ENCODE assay signal across 2 cellular contexts in the genomic region with DNA sequence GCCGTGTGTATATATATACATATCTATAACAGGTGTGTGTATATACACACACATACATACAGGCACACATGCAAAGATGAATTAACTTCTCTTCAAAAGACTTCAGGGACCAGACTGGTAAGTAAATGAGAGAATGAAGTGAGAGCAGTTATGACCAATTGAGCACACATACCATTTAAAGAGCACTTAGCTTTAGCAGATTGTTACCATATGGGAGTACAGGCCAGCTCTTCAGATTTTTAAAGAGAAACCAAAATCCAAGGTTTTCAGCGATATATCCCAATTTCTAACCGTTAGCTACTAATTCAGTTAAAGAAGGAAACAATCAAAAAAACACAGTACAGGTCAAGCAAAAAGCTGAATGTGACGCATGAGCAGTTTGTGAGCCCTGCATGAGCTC.
TF ChIP-seq lines count a peak whose summit lies in the region.

No MANE protein-coding gene starts in this region.

TF ChIP-seq in SK-N-SH, 30 proteins besides CTCF, POLR2A, EP300 and RAD21:
- no peak for TF ChIP-seq RCOR1 (IDR thresholded peaks at IDR 0.05; ENCODE audit: low read length)

TF ChIP-seq in SK-N-SH treated with all-trans-retinoic acid at 6 μM for 48 hours, 23 proteins besides CTCF, POLR2A, EP300 and RAD21:
- TF ChIP-seq, protein P1, sequence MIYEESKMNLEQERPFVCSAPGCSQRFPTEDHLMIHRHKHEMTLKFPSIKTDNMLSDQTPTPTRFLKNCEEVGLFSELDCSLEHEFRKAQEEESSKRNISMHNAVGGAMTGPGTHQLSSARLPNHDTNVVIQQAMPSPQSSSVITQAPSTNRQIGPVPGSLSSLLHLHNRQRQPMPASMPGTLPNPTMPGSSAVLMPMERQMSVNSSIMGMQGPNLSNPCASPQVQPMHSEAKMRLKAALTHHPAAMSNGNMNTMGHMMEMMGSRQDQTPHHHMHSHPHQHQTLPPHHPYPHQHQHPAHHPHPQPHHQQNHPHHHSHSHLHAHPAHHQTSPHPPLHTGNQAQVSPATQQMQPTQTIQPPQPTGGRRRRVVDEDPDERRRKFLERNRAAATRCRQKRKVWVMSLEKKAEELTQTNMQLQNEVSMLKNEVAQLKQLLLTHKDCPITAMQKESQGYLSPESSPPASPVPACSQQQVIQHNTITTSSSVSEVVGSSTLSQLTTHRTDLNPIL (CRISPR knock-in tag; IDR thresholded peaks at IDR 0.05; ENCODE audit: low read depth), result no peak
- TF ChIP-seq CSDC2 (CRISPR knock-in tag; IDR thresholded peaks at IDR 0.05) (no peak), RARB (CRISPR knock-in tag; IDR thresholded peaks at IDR 0.05) (no peak), ZFP30 (CRISPR knock-in tag; IDR thresholded peaks at IDR 0.05) (no peak), GLIS3 (CRISPR knock-in tag; IDR thresholded peaks at IDR 0.05) (no peak), OSR1 (CRISPR knock-in tag; IDR thresholded peaks at IDR 0.05) (no peak), TCF4 (CRISPR knock-in tag; IDR thresholded peaks at IDR 0.05; ENCODE audit: borderline replicate concordance) (no peak)
- TF ChIP-seq, protein P2, sequence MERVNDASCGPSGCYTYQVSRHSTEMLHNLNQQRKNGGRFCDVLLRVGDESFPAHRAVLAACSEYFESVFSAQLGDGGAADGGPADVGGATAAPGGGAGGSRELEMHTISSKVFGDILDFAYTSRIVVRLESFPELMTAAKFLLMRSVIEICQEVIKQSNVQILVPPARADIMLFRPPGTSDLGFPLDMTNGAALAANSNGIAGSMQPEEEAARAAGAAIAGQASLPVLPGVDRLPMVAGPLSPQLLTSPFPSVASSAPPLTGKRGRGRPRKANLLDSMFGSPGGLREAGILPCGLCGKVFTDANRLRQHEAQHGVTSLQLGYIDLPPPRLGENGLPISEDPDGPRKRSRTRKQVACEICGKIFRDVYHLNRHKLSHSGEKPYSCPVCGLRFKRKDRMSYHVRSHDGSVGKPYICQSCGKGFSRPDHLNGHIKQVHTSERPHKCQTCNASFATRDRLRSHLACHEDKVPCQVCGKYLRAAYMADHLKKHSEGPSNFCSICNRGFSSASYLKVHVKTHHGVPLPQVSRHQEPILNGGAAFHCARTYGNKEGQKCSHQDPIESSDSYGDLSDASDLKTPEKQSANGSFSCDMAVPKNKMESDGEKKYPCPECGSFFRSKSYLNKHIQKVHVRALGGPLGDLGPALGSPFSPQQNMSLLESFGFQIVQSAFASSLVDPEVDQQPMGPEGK (CRISPR knock-in tag; IDR thresholded peaks at IDR 0.05; ENCODE audit: borderline replicate concordance), result no peak
